Comparison of ENCODE assay signal across 9 cellular contexts in genomic region chr3:194930439-194931204, GRCh38.
DNase-seq lines count a peak whose midpoint lies in the region; TF ChIP-seq lines count a peak whose summit lies in the region.
"Had no signal": no experiment of that assay in that cellular context is flagged by ENCODE, and none has a peak within 500 bp of the region (broad histone marks: within the 10 kb centered on the region; RNA-seq: fewer than 3 reads in every experiment).

No MANE protein-coding gene starts in this region.

- POLR2A ChIA-PET in CD8-positive, alpha-beta memory T cell (lab: Charles Lee) = no interaction called here

- H3K36me3 ChIP-seq in cardiac muscle cell = no peaks in the 10 kb centered on the region
- no peaks in the 10 kb centered on the region for H3K36me3 ChIP-seq in Peyer's patch
- H3K36me3 ChIP-seq in CD8-positive, alpha-beta memory T cell (ENCODE audit: insufficient read depth, low read length) = no peaks in the 10 kb centered on the region

- TF ChIP-seq CTCF in cardiac muscle cell (IDR thresholded peaks at IDR 0.05; ENCODE audit: low read depth, low read length) (no peak), progenitor cell of endocrine pancreas (IDR thresholded peaks at IDR 0.05; ENCODE audit: unreplicated experiment) (no peak), Peyer's patch (IDR thresholded peaks at IDR 0.05) (no peak)

- TF ChIP-seq POLR2A in Peyer's patch (IDR thresholded peaks at IDR 0.05) = no peak

- H3K27ac ChIP-seq in cardiac muscle cell (peak overlapping the region; percentile 27), Peyer's patch (peak overlapping the region in 1 of 4 donors; percentile 37)
- H3K27ac ChIP-seq in CD8-positive, alpha-beta memory T cell (ENCODE audit: low read depth, low read length) = no peak overlapping the region

- H3K27me3 ChIP-seq in cardiac muscle cell (no peaks in the 10 kb centered on the region), Peyer's patch (no peaks in the 10 kb centered on the region)
- no peaks in the 10 kb centered on the region for H3K27me3 ChIP-seq in CD8-positive, alpha-beta memory T cell (ENCODE audit: insufficient read depth, low read length, poor library complexity, severe bottlenecking)

- H3K4me1 ChIP-seq in cardiac muscle cell (ENCODE audit: low read depth) (no peaks in the 10 kb centered on the region), Peyer's patch (peaks cover 0 to 7% (median 0%) of the 10 kb centered on the region in 4 donors)
- no peaks in the 10 kb centered on the region for H3K4me1 ChIP-seq in CD8-positive, alpha-beta memory T cell (ENCODE audit: insufficient read depth, low read length)

- H3K27ac Mint-ChIP-seq in progenitor cell of endocrine pancreas = peak overlapping the region; percentile 53
- H3K27ac Mint-ChIP-seq in CD8-positive, alpha-beta memory T cell = no peak overlapping the region

- H3K4me3 ChIP-seq in cardiac muscle cell = no peak overlapping the region
- H3K4me3 ChIP-seq in Peyer's patch = no peak overlapping the region
- H3K4me3 ChIP-seq in CD8-positive, alpha-beta memory T cell (ENCODE audit: low read length) = no peak overlapping the region

- no peaks in the 10 kb centered on the region for H3K36me3 Mint-ChIP-seq in progenitor cell of endocrine pancreas (ENCODE audit: insufficient read depth)
- no peaks in the 10 kb centered on the region for H3K36me3 Mint-ChIP-seq in CD8-positive, alpha-beta memory T cell

- no peaks in the 10 kb centered on the region for H3K9me3 ChIP-seq in cardiac muscle cell (ENCODE audit: low read depth)
- no peaks in the 10 kb centered on the region for H3K9me3 ChIP-seq in Peyer's patch
- H3K9me3 ChIP-seq in CD8-positive, alpha-beta memory T cell (ENCODE audit: low read length) = no peaks in the 10 kb centered on the region

- peak; percentile 67 for DNase-seq in GM04503 (ENCODE audit: low read depth)
- DNase-seq in T1000 (lab: John Stamatoyannopoulos, UW) = peak; percentile 10
- DNase-seq in cardiac muscle cell (ENCODE audit: low read depth in 1 of 2, low spot score in 1 of 2) = peak; percentile 33 to 88
- DNase-seq in progenitor cell of endocrine pancreas (ENCODE audit: low spot score, unreplicated experiment) = no peak
- DNase-seq in Peyer's patch = no peak
- DNase-seq in effector CD8-positive, alpha-beta T cell (lab: John Stamatoyannopoulos, UW) = no peak
- no peak for DNase-seq in NCI-H748 treated with DMSO at 0.1 percent for 48 hours (lab: John Stamatoyannopoulos, UW)
- no peak for DNase-seq in CD8-positive, alpha-beta memory T cell
- DNase-seq: activated T-cell treated with anti-CD3 and anti-CD28 coated beads for 4 hours had no signal

- CTCF ChIA-PET in CD8-positive, alpha-beta memory T cell (lab: Charles Lee) = no interaction called here

- peaks cover 2% of the 10 kb centered on the region for H3K4me1 Mint-ChIP-seq in progenitor cell of endocrine pancreas (ENCODE audit: low read depth)
- no peaks in the 10 kb centered on the region for H3K4me1 Mint-ChIP-seq in CD8-positive, alpha-beta memory T cell

- H3K27me3 Mint-ChIP-seq in progenitor cell of endocrine pancreas = peaks cover 6% of the 10 kb centered on the region
- peaks cover 19 to 66% of the 10 kb centered on the region in 2 donors for H3K27me3 Mint-ChIP-seq in CD8-positive, alpha-beta memory T cell

- no peak overlapping the region for H3K4me3 Mint-ChIP-seq in progenitor cell of endocrine pancreas (ENCODE audit: low read depth)
- no peak overlapping the region for H3K4me3 Mint-ChIP-seq in CD8-positive, alpha-beta memory T cell

- no peaks in the 10 kb centered on the region for H3K9me3 Mint-ChIP-seq in progenitor cell of endocrine pancreas (ENCODE audit: low read depth)
- peaks cover 0 to 3% (median 0%) of the 10 kb centered on the region in 5 donors for H3K9me3 Mint-ChIP-seq in CD8-positive, alpha-beta memory T cell

Comparison
In these comparisons a context has a peak if more than half of its experiments do, and no peak if none do; other contexts are left out.
1. DNase-seq: peak in GM04503 (single experiment), T1000 (single experiment) and cardiac muscle cell (2 of 2); none in progenitor cell of endocrine pancreas (single experiment), Peyer's patch (0 of 3), effector CD8-positive, alpha-beta T cell (single experiment), NCI-H748 treated with DMSO at 0.1 percent for 48 hours (single experiment) and CD8-positive, alpha-beta memory T cell (0 of 5).